Comparison of ENCODE assay signal across 11 cellular contexts in the genomic region with DNA sequence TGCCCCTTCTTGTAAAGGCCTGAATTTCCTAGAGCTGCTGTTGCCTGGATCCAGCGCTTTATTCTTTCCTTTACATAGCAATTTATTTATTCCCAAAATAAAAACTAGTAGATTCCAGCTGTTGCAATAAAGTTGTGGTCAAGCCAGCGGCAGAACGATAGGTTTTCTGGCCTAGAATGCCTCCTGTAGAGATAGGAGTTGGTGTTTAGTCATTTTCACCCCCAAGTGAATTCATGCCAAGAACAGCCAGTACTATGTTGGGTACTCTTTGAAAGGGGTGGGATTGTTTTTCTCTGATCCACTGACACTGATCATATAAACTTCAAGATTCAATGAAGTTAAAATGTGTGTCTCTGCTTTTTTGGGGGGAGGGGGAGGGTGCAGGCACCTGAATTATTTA.
A peak's percentile ranks its signal among the peaks of the same experiment; 100 is the strongest.
DNase-seq lines count a peak whose midpoint lies in the region; ATAC-seq and TF ChIP-seq lines count a peak whose summit lies in the region.
"Had no signal": no experiment of that assay in that cellular context is flagged by ENCODE, and none has a peak within 500 bp of the region (broad histone marks: within the 10 kb centered on the region; RNA-seq: fewer than 3 reads in every experiment).

No MANE protein-coding gene starts in this region.

- ATAC-seq in HG02798 (IDR thresholded peaks at IDR 0.05; ENCODE audit: poor library complexity, unreplicated experiment) = no peak

- 86% methylated on average over 2 of the region's 3 CpGs for WGBS in mesenchymal stem cell
- 43 to 51% methylated on average over 3 of the region's 3 CpGs for WGBS in testis, 2 donors
- WGBS in mesendoderm (ENCODE audit: extremely low coverage, insufficient coverage, low lambda C conversion rate) = no CpG with 5 or more reads among the region's 3 CpGs

- no peak overlapping the region for H3K4me2 ChIP-seq in mesenchymal stem cell (ENCODE audit: low read length, poor library complexity, severe bottlenecking)
- no peak overlapping the region for H3K4me2 ChIP-seq in mesendoderm (ENCODE audit: low read length)
- H3K4me2 ChIP-seq: neural progenitor cell had no signal

- H3K27me3 Mint-ChIP-seq in activated CD4-positive, alpha-beta memory T cell treated with anti-CD3 and anti-CD28 coated beads for 36 hours = no peaks in the 10 kb centered on the region
- no peaks in the 10 kb centered on the region for H3K27me3 Mint-ChIP-seq in activated CD4-positive, alpha-beta memory T cell treated with anti-CD3 and anti-CD28 coated beads, Interleukin-2, amount 10 ng/mL, durations not matched to agents 7 days and 5 days

- no peak overlapping the region for H2BK12ac ChIP-seq in mesenchymal stem cell (ENCODE audit: low read length in 2 of 2)

- H3K27ac ChIP-seq in coronary artery (peak overlapping the region; percentile 47 to 90), mesenchymal stem cell (ENCODE audit: low read length, poor library complexity, severe bottlenecking) (no peak overlapping the region), testis (peak overlapping the region; percentile 22 to 32), mesendoderm (ENCODE audit: low read depth, low read length) (no peak overlapping the region)
- H3K27ac ChIP-seq: neural progenitor cell had no signal

- no peak overlapping the region for H3K18ac ChIP-seq in mesenchymal stem cell (ENCODE audit: low read depth in 1 of 2, low read length in 2 of 2)
- no peak overlapping the region for H3K18ac ChIP-seq in mesendoderm (ENCODE audit: low read length)

- H3K36me3 ChIP-seq in mesenchymal stem cell (ENCODE audit: control insufficient read depth in 1 of 2, insufficient read depth in 2 of 2, low read depth in 1 of 2, low read length in 2 of 2) = peaks cover 24 to 94% of the 10 kb centered on the region in 2 experiments
- H3K36me3 ChIP-seq in testis (ENCODE audit: low read depth, missing control alignments) = no peaks in the 10 kb centered on the region
- peaks cover 6% of the 10 kb centered on the region for H3K36me3 ChIP-seq in mesendoderm (ENCODE audit: control insufficient read depth, insufficient read depth, low read length)
- H3K36me3 ChIP-seq: neural progenitor cell had no signal

- no peaks in the 10 kb centered on the region for H3K9me3 Mint-ChIP-seq in activated CD4-positive, alpha-beta memory T cell treated with anti-CD3 and anti-CD28 coated beads for 36 hours
- H3K9me3 Mint-ChIP-seq in activated CD4-positive, alpha-beta memory T cell treated with anti-CD3 and anti-CD28 coated beads, Interleukin-2, amount 10 ng/mL, durations not matched to agents 7 days and 5 days = no peaks in the 10 kb centered on the region
- H3K9me3 Mint-ChIP-seq: neural progenitor cell had no signal

- H4K8ac ChIP-seq in mesenchymal stem cell (ENCODE audit: low read length) (no peak overlapping the region), mesendoderm (ENCODE audit: low read depth, low read length) (no peak overlapping the region)

- H3K4ac ChIP-seq in mesenchymal stem cell (ENCODE audit: low read depth in 1 of 2, low read length in 2 of 2) (no peak overlapping the region), mesendoderm (ENCODE audit: low read depth, low read length) (no peak overlapping the region)

- no peaks in the 10 kb centered on the region for H3K9me3 ChIP-seq in mesenchymal stem cell (ENCODE audit: control insufficient read depth, low read length)
- no peaks in the 10 kb centered on the region for H3K9me3 ChIP-seq in testis

- no peak overlapping the region for H2AFZ ChIP-seq in mesenchymal stem cell (ENCODE audit: low read depth, low read length)
- H2AFZ ChIP-seq: neural progenitor cell had no signal

- H2BK15ac ChIP-seq in mesenchymal stem cell (ENCODE audit: low read depth, poor library complexity, severe bottlenecking) (no peak overlapping the region), mesendoderm (replicated peaks; ENCODE audit: low read depth) (no peak overlapping the region)

- H3K4me1 ChIP-seq in mesenchymal stem cell (ENCODE audit: control insufficient read depth, insufficient read depth, low read depth, low read length) (no peaks in the 10 kb centered on the region), testis (peaks cover 33% of the 10 kb centered on the region), mesendoderm (ENCODE audit: control insufficient read depth, low read depth, low read length) (no peaks in the 10 kb centered on the region)
- H3K4me1 ChIP-seq: neural progenitor cell had no signal

- H4K5ac ChIP-seq in mesendoderm (ENCODE audit: low read length) = no peak overlapping the region

- intact Hi-C loops in activated CD4-positive, alpha-beta memory T cell treated with anti-CD3 and anti-CD28 coated beads for 36 hours (cut with micrococcal nuclease) = loop anchor here (2.0 kb wide), 1 partner anchor 70 kb away; a partner anchor contains a TSS
- intact Hi-C loops in testis (cut with DNase I; ENCODE audit: low total_unique reads) = no loop called here

- H3K79me1 ChIP-seq in mesenchymal stem cell (replicated peaks; ENCODE audit: low read length, poor library complexity, severe bottlenecking) (peaks cover 17% of the 10 kb centered on the region), mesendoderm (ENCODE audit: low read length) (no peaks in the 10 kb centered on the region)

- no peak overlapping the region for H3K14ac ChIP-seq in mesenchymal stem cell (ENCODE audit: low read length in 2 of 2)

- H2BK5ac ChIP-seq in mesenchymal stem cell (ENCODE audit: low read depth, low read length, poor library complexity, severe bottlenecking) = no peak overlapping the region
- H2BK5ac ChIP-seq in mesendoderm (ENCODE audit: low read length) = no peak overlapping the region

- H3K9ac ChIP-seq in mesenchymal stem cell (ENCODE audit: low read length) (peak overlapping the region; percentile 72), mesendoderm (ENCODE audit: low read length) (no peak overlapping the region)
- H3K9ac ChIP-seq: neural progenitor cell had no signal

- H3K36me3 Mint-ChIP-seq in activated CD4-positive, alpha-beta memory T cell treated with anti-CD3 and anti-CD28 coated beads for 36 hours = peaks cover 73% of the 10 kb centered on the region
- H3K36me3 Mint-ChIP-seq in activated CD4-positive, alpha-beta memory T cell treated with anti-CD3 and anti-CD28 coated beads, Interleukin-2, amount 10 ng/mL, durations not matched to agents 7 days and 5 days (ENCODE audit: low read depth) = peaks cover 83% of the 10 kb centered on the region

- no peak overlapping the region for H2AK5ac ChIP-seq in mesenchymal stem cell (ENCODE audit: low read length, severe bottlenecking)
- no peak overlapping the region for H2AK5ac ChIP-seq in mesendoderm (ENCODE audit: low read length)

- H3K56ac ChIP-seq in mesendoderm (ENCODE audit: low read length) = no peak overlapping the region

- POLR2A ChIA-PET in activated CD4-positive, alpha-beta memory T cell treated with anti-CD3 and anti-CD28 coated beads for 36 hours (lab: Charles Lee) = interaction anchor here (0.8 to 1.5 kb wide), 3 partner anchors 15 to 18 kb away, joined by 3 to 5 read pairs (median 4); no protein-coding TSS in a partner anchor
- POLR2A ChIA-PET in activated CD4-positive, alpha-beta memory T cell treated with anti-CD3 and anti-CD28 coated beads, Interleukin-2, amount 10 ng/mL, durations not matched to agents 7 days and 5 days (lab: Charles Lee) = interaction anchor here (1.6 to 1.7 kb wide), 2 partner anchors 18 to 69 kb away, joined by 6 to 8 read pairs; a partner anchor contains a TSS

- H3K4me3 Mint-ChIP-seq in activated CD4-positive, alpha-beta memory T cell treated with anti-CD3 and anti-CD28 coated beads for 36 hours = no peak overlapping the region
- no peak overlapping the region for H3K4me3 Mint-ChIP-seq in activated CD4-positive, alpha-beta memory T cell treated with anti-CD3 and anti-CD28 coated beads, Interleukin-2, amount 10 ng/mL, durations not matched to agents 7 days and 5 days
- H3K4me3 Mint-ChIP-seq: neural progenitor cell had no signal

- H3K23ac ChIP-seq in mesenchymal stem cell (ENCODE audit: low read length in 2 of 2) = no peak overlapping the region
- H3K23ac ChIP-seq in mesendoderm (ENCODE audit: low read length) = no peak overlapping the region

- H3K4me1 Mint-ChIP-seq in activated CD4-positive, alpha-beta memory T cell treated with anti-CD3 and anti-CD28 coated beads for 36 hours (ENCODE audit: low read depth) = peaks cover 66% of the 10 kb centered on the region
- H3K4me1 Mint-ChIP-seq in activated CD4-positive, alpha-beta memory T cell treated with anti-CD3 and anti-CD28 coated beads, Interleukin-2, amount 10 ng/mL, durations not matched to agents 7 days and 5 days = peaks cover 24% of the 10 kb centered on the region
- H3K4me1 Mint-ChIP-seq: neural progenitor cell had no signal

- no peak overlapping the region for H2BK120ac ChIP-seq in mesenchymal stem cell (ENCODE audit: low read depth, low read length)
- no peak overlapping the region for H2BK120ac ChIP-seq in mesendoderm (ENCODE audit: low read depth, low read length)

- no peak for DNase-seq in activated CD4-positive, alpha-beta memory T cell treated with anti-CD3 and anti-CD28 coated beads for 36 hours
- no peak for DNase-seq in activated CD4-positive, alpha-beta memory T cell treated with anti-CD3 and anti-CD28 coated beads, Interleukin-2, amount 10 ng/mL, durations not matched to agents 7 days and 5 days
- DNase-seq in coronary artery (ENCODE audit: low spot score) (no peak), mesenchymal stem cell (no peak), testis (no peak), mesendoderm (no peak), HK-2 (ENCODE audit: unreplicated experiment) (no peak)
- DNase-seq: NCI-H1694; stimulated activated CD4-positive, alpha-beta T cell treated with anti-CD3 and anti-CD28 coated beads, Interleukin-4, amount 100 ng/mL, for 4 hours had no signal

- H4K91ac ChIP-seq in mesenchymal stem cell (ENCODE audit: low read length) = no peak overlapping the region

- CTCF ChIA-PET in activated CD4-positive, alpha-beta memory T cell treated with anti-CD3 and anti-CD28 coated beads for 36 hours (lab: Charles Lee) = interaction anchor here (0.6 to 2.6 kb wide), 8 partner anchors 14 to 237 kb away, joined by 3 to 23 read pairs (median 3); no protein-coding TSS in a partner anchor
- CTCF ChIA-PET in activated CD4-positive, alpha-beta memory T cell treated with anti-CD3 and anti-CD28 coated beads, Interleukin-2, amount 10 ng/mL, durations not matched to agents 7 days and 5 days (lab: Charles Lee) = interaction anchor here (1.2 to 1.5 kb wide), 2 partner anchors 116 to 429 kb away, joined by 3 to 5 read pairs; no protein-coding TSS in a partner anchor

- H3K27me3 ChIP-seq in mesenchymal stem cell (ENCODE audit: control insufficient read depth in 1 of 2, insufficient read depth in 1 of 2, low read length in 2 of 2) (no peaks in the 10 kb centered on the region), testis (no peaks in the 10 kb centered on the region), mesendoderm (ENCODE audit: insufficient read depth, low read length, poor library complexity) (no peaks in the 10 kb centered on the region)
- H3K27me3 ChIP-seq: neural progenitor cell had no signal

- H3K4me3 ChIP-seq in coronary artery = peak overlapping the region; percentile 32
- no peak overlapping the region for H3K4me3 ChIP-seq in mesenchymal stem cell (ENCODE audit: insufficient read depth in 1 of 2, low read depth in 1 of 2, low read length in 2 of 2)
- H3K4me3 ChIP-seq in testis = no peak overlapping the region
- no peak overlapping the region for H3K4me3 ChIP-seq in mesendoderm (ENCODE audit: low read length)
- H3K4me3 ChIP-seq: neural progenitor cell had no signal

- TF ChIP-seq CTCF in coronary artery (IDR thresholded peaks at IDR 0.05) = no peak
- TF ChIP-seq CTCF in testis (IDR thresholded peaks at IDR 0.05) = no peak

- TF ChIP-seq POLR2A in testis (IDR thresholded peaks at IDR 0.05) = no peak

- no peaks in the 10 kb centered on the region for H3K79me2 ChIP-seq in mesendoderm (ENCODE audit: control insufficient read depth, insufficient read depth, low read length)

- H3K27ac Mint-ChIP-seq in activated CD4-positive, alpha-beta memory T cell treated with anti-CD3 and anti-CD28 coated beads for 36 hours = peak overlapping the region; percentile 93
- H3K27ac Mint-ChIP-seq in activated CD4-positive, alpha-beta memory T cell treated with anti-CD3 and anti-CD28 coated beads, Interleukin-2, amount 10 ng/mL, durations not matched to agents 7 days and 5 days = no peak overlapping the region
- H3K27ac Mint-ChIP-seq: neural progenitor cell had no signal

Comparison
In these comparisons a context has a peak if more than half of its experiments do, and no peak if none do; other contexts are left out.
1. H3K27ac ChIP-seq: peak in coronary artery (2 of 2) and testis (2 of 2); none in mesenchymal stem cell (single experiment) and mesendoderm (single experiment).